Comparison of ENCODE assay signal across 19 cellular contexts in the genomic region with DNA sequence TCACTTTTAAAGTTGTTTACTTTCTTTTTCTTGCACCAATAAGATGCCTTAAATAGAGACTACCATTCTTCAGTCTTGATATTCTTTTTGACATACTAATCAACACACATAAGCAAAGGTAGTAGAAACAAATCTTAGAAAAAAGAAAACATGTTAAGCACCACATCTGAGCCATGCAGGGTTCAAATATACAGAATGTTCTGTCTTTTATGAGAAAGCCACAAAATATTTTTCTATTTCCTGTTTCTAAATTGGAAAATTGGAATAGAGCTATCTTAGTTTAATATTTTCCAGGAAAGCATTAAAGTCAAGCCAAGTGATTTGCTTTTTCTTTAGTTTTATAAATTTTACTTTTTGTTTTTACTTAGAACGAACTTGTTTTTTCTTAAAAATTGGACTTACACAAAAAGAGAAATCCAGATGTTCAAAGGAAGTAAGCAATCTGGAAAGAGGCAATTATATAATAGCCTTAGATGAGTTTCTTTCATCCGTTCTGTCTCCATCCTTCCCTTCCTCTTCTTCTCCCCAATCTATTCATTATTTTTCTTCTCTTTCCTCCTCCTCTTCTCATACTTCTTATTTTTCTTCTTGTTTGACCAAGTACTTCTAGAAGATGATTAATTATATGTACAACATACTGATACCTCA.
"Had no signal": no experiment of that assay in that cellular context is flagged by ENCODE, and none has a peak within 500 bp of the region (broad histone marks: within the 10 kb centered on the region; RNA-seq: fewer than 3 reads in every experiment).

No MANE protein-coding gene starts in this region.

- H3K4me3 ChIP-seq: colonic mucosa, ovary, sigmoid colon, smooth muscle cell had no signal

- H3K27me3 Mint-ChIP-seq: natural killer cell treated with Interleukin-12 subunit alpha and Interleukin-12 subunit beta and Interleukin-15 and Interleukin-18, amount 100 ng/mL, for 72 hours had no signal

- H3K9me3 ChIP-seq: adrenal gland, breast epithelium, colonic mucosa, ovary, sigmoid colon had no signal

- H3K4me1 Mint-ChIP-seq: endodermal cell had no signal

- H3K27me3 ChIP-seq: adrenal gland, breast epithelium, colonic mucosa, ovary, sigmoid colon had no signal

- DNase-seq: activated CD4-positive, alpha-beta T cell treated with anti-CD3 and anti-CD28 coated beads for 1 hour; activated CD4-positive, alpha-beta T cell treated with anti-CD3 and anti-CD28 coated beads, Interleukin-2, amount 50 U/mL, for 1 hour; activated CD8-positive, alpha-beta T cell treated with anti-CD3 and anti-CD28 coated beads, Interleukin-2, amount 10 ng/mL, durations not matched to agents 7 days and 5 days; activated T-cell treated with anti-CD3 and anti-CD28 coated beads, Interleukin-2, amount 50 U/mL, for 1 hour; colonic mucosa; endodermal cell; midbrain; ovary; stimulated activated CD4-positive, alpha-beta T cell treated with anti-CD3 and anti-CD28 coated beads, Interleukin-4, amount 100 ng/mL, for 1 hour; stimulated activated naive CD4-positive, alpha-beta T cell; T-helper 1 cell had no signal

- H3K36me3 ChIP-seq: adrenal gland, breast epithelium, colonic mucosa, ovary, sigmoid colon had no signal

- H3K27ac ChIP-seq: colonic mucosa, epithelial cell of prostate, ovary had no signal

- H3K27ac Mint-ChIP-seq: activated CD8-positive, alpha-beta T cell treated with anti-CD3 and anti-CD28 coated beads, Interleukin-2, amount 10 ng/mL, durations not matched to agents 7 days and 5 days; activated naive CD4-positive, alpha-beta T cell treated with anti-CD3 and anti-CD28 coated beads, Interleukin-2, amount 50 U/mL, for 72 hours; endodermal cell; natural killer cell treated with Interleukin-12 subunit alpha and Interleukin-12 subunit beta and Interleukin-15 and Interleukin-18, amount 100 ng/mL, for 72 hours had no signal

- H3K4me1 ChIP-seq: adrenal gland, breast epithelium, colonic mucosa had no signal

- H3K4me3 Mint-ChIP-seq: activated CD8-positive, alpha-beta T cell treated with anti-CD3 and anti-CD28 coated beads, Interleukin-2, amount 10 ng/mL, durations not matched to agents 7 days and 5 days; endodermal cell; natural killer cell treated with Interleukin-12 subunit alpha and Interleukin-12 subunit beta and Interleukin-15 and Interleukin-18, amount 100 ng/mL, for 72 hours had no signal

- ATAC-seq: activated CD8-positive, alpha-beta T cell treated with anti-CD3 and anti-CD28 coated beads, Interleukin-2, amount 10 ng/mL, durations not matched to agents 7 days and 5 days; activated naive CD4-positive, alpha-beta T cell treated with anti-CD3 and anti-CD28 coated beads, Interleukin-2, amount 50 U/mL, for 72 hours; left lobe of liver; natural killer cell treated with Interleukin-12 subunit alpha and Interleukin-12 subunit beta and Interleukin-15 and Interleukin-18, amount 100 ng/mL, for 72 hours had no signal
